10 cellular contexts compared by ENCODE assay signal in the genomic region with DNA sequence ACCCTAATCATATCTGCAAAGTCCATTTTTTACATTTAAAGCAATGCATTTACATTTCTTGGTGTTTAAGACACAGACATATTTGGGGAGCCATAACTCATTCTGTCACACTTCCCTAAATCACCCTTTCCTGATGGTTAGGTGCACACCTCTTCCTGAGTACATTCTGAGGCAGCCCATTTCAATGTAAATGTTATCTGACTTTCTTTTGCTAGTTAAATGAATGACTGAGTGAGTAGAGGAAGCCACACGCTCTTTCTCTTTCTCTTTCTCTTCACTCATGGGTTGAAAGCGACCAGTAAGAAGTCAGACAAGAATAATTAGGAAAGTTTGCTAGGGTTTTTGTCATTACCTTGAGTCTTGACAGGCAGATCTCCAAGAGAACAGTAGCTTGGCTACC.
A peak's percentile ranks its signal among the peaks of the same experiment; 100 is the strongest.
DNase-seq lines count a peak whose midpoint lies in the region; ATAC-seq and TF ChIP-seq lines count a peak whose summit lies in the region.
"Had no signal": no experiment of that assay in that cellular context is flagged by ENCODE, and none has a peak within 500 bp of the region (broad histone marks: within the 10 kb centered on the region; RNA-seq: fewer than 3 reads in every experiment).

No MANE protein-coding gene starts in this region.

- no peaks in the 10 kb centered on the region for H4K20me1 ChIP-seq in Loucy (ENCODE audit: insufficient read depth, low read length, poor library complexity, severe bottlenecking)

- DNase-seq in GM12865 (ENCODE audit: low read depth): peak; percentile 81
- no peak for DNase-seq in sciatic nerve (ENCODE audit: low spot score)
- no peak for DNase-seq in HAP-1 (ENCODE audit: low spot score in 2 of 2)
- DNase-seq in OCI-M2 (lab: John Stamatoyannopoulos, UW; ENCODE audit: unreplicated experiment): no peak
- no peak for DNase-seq in NCI-H226
- DNase-seq: H7, NCI-H187 had no signal

- H3K4me3 ChIP-seq in GM12865 (ENCODE audit: low read depth, low read length): peak overlapping the region; percentile 26; the same call in 1 of the 2 replicates
- H3K4me3 ChIP-seq in Loucy (ENCODE audit: low read length, poor library complexity, severe bottlenecking): peak overlapping the region; percentile 2
- no peak overlapping the region for H3K4me3 ChIP-seq in HAP-1

- H3K27me3 ChIP-seq in Loucy (ENCODE audit: insufficient read depth, low read length, poor library complexity, severe bottlenecking): no peaks in the 10 kb centered on the region
- no peaks in the 10 kb centered on the region for H3K27me3 ChIP-seq in HAP-1 (ENCODE audit: low read depth)

- ATAC-seq in GM19351 (IDR thresholded peaks at IDR 0.05; ENCODE audit: unreplicated experiment) (peak; percentile 96), HG02870 (IDR thresholded peaks at IDR 0.05; ENCODE audit: unreplicated experiment) (peak; percentile 97), sciatic nerve (no peak)

- H3K9ac ChIP-seq in Loucy (ENCODE audit: low read depth, low read length, poor library complexity, severe bottlenecking): no peak overlapping the region

- H3K79me2 ChIP-seq in Loucy (ENCODE audit: insufficient read depth, low read length): no peaks in the 10 kb centered on the region

- no peak for TF ChIP-seq CTCF in GM12865 (IDR thresholded peaks at IDR 0.05; ENCODE audit: insufficient read depth, low read depth, low read length, missing control alignments)
- no peak for TF ChIP-seq CTCF in Loucy (conservative IDR thresholded peaks at IDR 0.05; ENCODE audit: low read length)

- no peak overlapping the region for H2AFZ ChIP-seq in Loucy (ENCODE audit: low read length)

- in situ Hi-C loops in HAP-1 (cut with MboI; ENCODE audit: low sequenced_read_pairs): no loop called here

- no peaks in the 10 kb centered on the region for H3K9me3 ChIP-seq in Loucy (ENCODE audit: insufficient read depth, low read depth, low read length)
- no peaks in the 10 kb centered on the region for H3K9me3 ChIP-seq in HAP-1

- H3K4me1 ChIP-seq in Loucy (ENCODE audit: insufficient read depth, low read length, poor library complexity, severe bottlenecking) (peaks cover 25% of the 10 kb centered on the region), HAP-1 (no peaks in the 10 kb centered on the region)

- no peaks in the 10 kb centered on the region for H3F3A ChIP-seq in Loucy (ENCODE audit: low read depth)

- no peaks in the 10 kb centered on the region for H3K9me2 ChIP-seq in Loucy (replicated peaks; ENCODE audit: low read depth, low read length)

- peak overlapping the region; percentile 40 for H3K4me2 ChIP-seq in Loucy (ENCODE audit: low read depth, low read length, poor library complexity, severe bottlenecking)

- intact Hi-C loops in sciatic nerve (cut with DNase I): no loop called here

- peaks cover 2% of the 10 kb centered on the region; the same call in 1 of the 2 replicates for H3K36me3 ChIP-seq in Loucy (ENCODE audit: insufficient read depth, low read length)
- no peaks in the 10 kb centered on the region for H3K36me3 ChIP-seq in HAP-1 (replicated peaks)
